Comparison of ENCODE assay signal across 1 cellular context in genomic region chr15:100829457-100829856, GRCh38.
TF ChIP-seq lines count a peak whose summit lies in the region.

No MANE protein-coding gene starts in this region.

TF ChIP-seq in HEK293, 187 proteins besides CTCF, POLR2A, EP300 and RAD21:
- TF ChIP-seq PRDM6 (tag by site-specific recombination; IDR thresholded peaks at IDR 0.05) (peak; percentile 54), ZNF140 (tag by site-specific recombination; IDR thresholded peaks at IDR 0.05) (no peak), ZSCAN5A (tag by site-specific recombination; IDR thresholded peaks at IDR 0.05) (no peak), IKZF3 (tag by site-specific recombination; IDR thresholded peaks at IDR 0.05) (no peak)
